In the genomic region with DNA sequence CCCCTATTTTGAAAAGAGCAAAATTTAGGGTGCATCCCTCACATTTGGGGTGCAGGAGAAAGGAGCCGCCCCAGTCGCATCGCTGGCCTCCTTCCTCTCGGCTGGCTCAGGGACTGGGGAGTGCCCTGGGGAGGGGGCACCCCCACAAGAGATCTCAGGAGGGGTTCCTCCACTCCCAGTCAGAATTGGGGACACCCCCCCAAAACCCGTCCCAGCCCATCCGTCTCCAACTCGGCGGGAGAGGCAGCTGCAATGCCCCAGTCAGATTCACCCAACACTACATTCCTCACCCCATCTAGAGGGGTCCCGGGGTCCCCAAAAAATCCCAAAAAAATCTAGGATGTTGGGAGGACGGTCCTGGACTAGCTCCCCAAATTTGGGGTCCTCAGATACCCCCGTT, we compare ENCODE assay signal across 12 cellular contexts. TPM values are rescaled to one million over a fixed set of nuclear protein-coding genes. Genes with fewer than 3 reads are reported as not detected.
DNase-seq lines count a peak whose midpoint lies in the region; ATAC-seq and TF ChIP-seq lines count a peak whose summit lies in the region.
"Had no signal": no experiment of that assay in that cellular context is flagged by ENCODE, and none has a peak within 500 bp of the region (broad histone marks: within the 10 kb centered on the region; RNA-seq: fewer than 3 reads in every experiment).

No MANE protein-coding gene starts in this region.

- intact Hi-C loops in PC-9 (cut with micrococcal nuclease; ENCODE audit: unreplicated experiment) (no loop called here), dorsolateral prefrontal cortex (cut with DNase I) (no loop called here), tibial artery (cut with DNase I; ENCODE audit: low total_unique reads) (no loop called here)

- peak overlapping the region; percentile 49; the same call in 1 of the 2 replicates for H3K4me3 ChIP-seq in PC-9
- peak overlapping the region; percentile 18 to 76 (median 60) for H3K4me3 ChIP-seq in dorsolateral prefrontal cortex
- H3K4me3 ChIP-seq in mucosa of rectum (ENCODE audit: low read length in 2 of 2) = peak overlapping the region; percentile 68 to 70
- H3K4me3 ChIP-seq in tibial artery = peak overlapping the region; percentile 68 to 83

- H3K4me1 Mint-ChIP-seq in activated CD8-positive, alpha-beta T cell treated with anti-CD3 and anti-CD28 coated beads, Interleukin-2, amount 10 ng/mL, durations not matched to agents 7 days and 5 days (ENCODE audit: low read depth) = peaks cover 85% of the 10 kb centered on the region
- peaks cover 2% of the 10 kb centered on the region for H3K4me1 Mint-ChIP-seq in glutamatergic neuron (ENCODE audit: low read depth, unreplicated experiment)

- no peak overlapping the region for H3K4me3 Mint-ChIP-seq in activated CD8-positive, alpha-beta T cell treated with anti-CD3 and anti-CD28 coated beads, Interleukin-2, amount 10 ng/mL, durations not matched to agents 7 days and 5 days
- H3K4me3 Mint-ChIP-seq in glutamatergic neuron (ENCODE audit: unreplicated experiment) = no peak overlapping the region
- H3K4me3 Mint-ChIP-seq: activated CD8-positive, alpha-beta memory T cell treated with anti-CD3 and anti-CD28 coated beads, Interleukin-2, amount 10 ng/mL, durations not matched to agents 7 days and 5 days had no signal

- H3K79me2 ChIP-seq in PC-9 (ENCODE audit: low read depth) = no peaks in the 10 kb centered on the region

- CTCF ChIA-PET in PC-9 (lab: Charles Lee) = interaction anchor here (0.6 kb wide), 1 partner anchor 835 kb away, joined by 12 read pairs; no protein-coding TSS in a partner anchor
- CTCF ChIA-PET in activated CD8-positive, alpha-beta T cell treated with anti-CD3 and anti-CD28 coated beads, Interleukin-2, amount 10 ng/mL, durations not matched to agents 7 days and 5 days (lab: Charles Lee) = interaction anchor here (1.2 to 6.1 kb wide), 4 partner anchors 17 to 108 kb away, joined by 4 to 71 read pairs (median 45); partner anchors contain the start of genes SLC16A11 and SLC16A13

- no peak overlapping the region for H3K27ac Mint-ChIP-seq in activated CD8-positive, alpha-beta T cell treated with anti-CD3 and anti-CD28 coated beads, Interleukin-2, amount 10 ng/mL, durations not matched to agents 7 days and 5 days
- no peak overlapping the region for H3K27ac Mint-ChIP-seq in glutamatergic neuron (ENCODE audit: unreplicated experiment)

- POLR2A ChIA-PET in PC-9 (lab: Charles Lee; ENCODE audit: unreplicated experiment) = interaction anchor here (0.7 kb wide), 1 partner anchor 16 kb away, joined by 18 read pairs; no protein-coding TSS in a partner anchor
- POLR2A ChIA-PET in activated CD8-positive, alpha-beta T cell treated with anti-CD3 and anti-CD28 coated beads, Interleukin-2, amount 10 ng/mL, durations not matched to agents 7 days and 5 days (lab: Charles Lee) = interaction anchor here (0.6 to 1.4 kb wide), 2 partner anchors 16 to 180 kb away, joined by 5 to 8 read pairs; partner anchors contain the start of gene SLC16A13

- H3K4me2 ChIP-seq in PC-9 = peak overlapping the region; percentile 89

- no peak for DNase-seq in PC-9
- DNase-seq in dorsolateral prefrontal cortex = no peak
- DNase-seq in tibial artery = no peak
- no peak for DNase-seq in activated CD8-positive, alpha-beta T cell treated with anti-CD3 and anti-CD28 coated beads, Interleukin-2, amount 10 ng/mL, durations not matched to agents 7 days and 5 days
- no peak for DNase-seq in glutamatergic neuron
- DNase-seq in AML-193 (lab: John Stamatoyannopoulos, UW) = no peak
- DNase-seq in activated naive CD4-positive, alpha-beta T cell treated with anti-CD3 and anti-CD28 coated beads, Interleukin-2, amount 50 U/mL, for 16 hours = no peak
- DNase-seq: activated CD8-positive, alpha-beta memory T cell treated with anti-CD3 and anti-CD28 coated beads, Interleukin-2, amount 10 ng/mL, durations not matched to agents 7 days and 5 days had no signal

- peaks cover 2% of the 10 kb centered on the region for H3K27me3 Mint-ChIP-seq in activated CD8-positive, alpha-beta T cell treated with anti-CD3 and anti-CD28 coated beads, Interleukin-2, amount 10 ng/mL, durations not matched to agents 7 days and 5 days (ENCODE audit: low read depth)
- H3K27me3 Mint-ChIP-seq in glutamatergic neuron (ENCODE audit: unreplicated experiment) = peaks cover 14% of the 10 kb centered on the region
- H3K27me3 Mint-ChIP-seq: activated CD8-positive, alpha-beta memory T cell treated with anti-CD3 and anti-CD28 coated beads, Interleukin-2, amount 10 ng/mL, durations not matched to agents 7 days and 5 days had no signal

- no TSS peak for BruUV-seq in PC-9 (replicated peaks; lab: Mats Ljungman, UMichigan)

- H3K27me3 ChIP-seq in PC-9 (ENCODE audit: insufficient read depth, low read depth) (no peaks in the 10 kb centered on the region), dorsolateral prefrontal cortex (peaks cover 0 to 24% (median 12%) of the 10 kb centered on the region in 45 donors), mucosa of rectum (ENCODE audit: control insufficient read depth in 2 of 2, insufficient read depth in 2 of 2, low read length in 2 of 2) (no peaks in the 10 kb centered on the region), tibial artery (peaks cover 0 to 28% of the 10 kb centered on the region in 2 donors)

- ATAC-seq in activated CD8-positive, alpha-beta T cell treated with anti-CD3 and anti-CD28 coated beads, Interleukin-2, amount 10 ng/mL, durations not matched to agents 7 days and 5 days = no peak
- ATAC-seq: activated CD8-positive, alpha-beta memory T cell treated with anti-CD3 and anti-CD28 coated beads, Interleukin-2, amount 10 ng/mL, durations not matched to agents 7 days and 5 days had no signal

- no peaks in the 10 kb centered on the region for H4K20me1 ChIP-seq in PC-9 (ENCODE audit: insufficient read depth)

- peaks cover 10% of the 10 kb centered on the region; the same call in 1 of the 2 replicates for H3K4me1 ChIP-seq in PC-9 (replicated peaks; ENCODE audit: insufficient read depth)
- H3K4me1 ChIP-seq in mucosa of rectum (ENCODE audit: control insufficient read depth in 2 of 2, insufficient read depth in 2 of 2, low read length in 2 of 2) = peaks cover 29 to 35% of the 10 kb centered on the region in 2 donors
- peaks cover 5 to 62% (median 54%) of the 10 kb centered on the region in 4 donors for H3K4me1 ChIP-seq in tibial artery

- no peak overlapping the region for H3K27ac ChIP-seq in PC-9
- H3K27ac ChIP-seq in dorsolateral prefrontal cortex = peak overlapping the region in 56 of 59 donors; percentile 25 to 100 (median 82)
- H3K27ac ChIP-seq in mucosa of rectum (ENCODE audit: low read depth in 2 of 2, low read length in 2 of 2) = peak overlapping the region; percentile 67 to 80
- peak overlapping the region; percentile 91 to 97 for H3K27ac ChIP-seq in tibial artery

- no peaks in the 10 kb centered on the region for H3K9me3 Mint-ChIP-seq in activated CD8-positive, alpha-beta T cell treated with anti-CD3 and anti-CD28 coated beads, Interleukin-2, amount 10 ng/mL, durations not matched to agents 7 days and 5 days (ENCODE audit: insufficient read depth)
- H3K9me3 Mint-ChIP-seq in glutamatergic neuron (ENCODE audit: unreplicated experiment) = peaks cover 6% of the 10 kb centered on the region

- peaks cover 16% of the 10 kb centered on the region for H3K36me3 Mint-ChIP-seq in activated CD8-positive, alpha-beta T cell treated with anti-CD3 and anti-CD28 coated beads, Interleukin-2, amount 10 ng/mL, durations not matched to agents 7 days and 5 days (ENCODE audit: low read depth)
- no peaks in the 10 kb centered on the region for H3K36me3 Mint-ChIP-seq in glutamatergic neuron (ENCODE audit: unreplicated experiment)

- no peaks in the 10 kb centered on the region for H3K9me2 ChIP-seq in PC-9 (ENCODE audit: insufficient read depth)

- H3F3A ChIP-seq in PC-9 (ENCODE audit: insufficient read depth, low read depth) = peaks cover 38% of the 10 kb centered on the region

- peak overlapping the region; percentile 83 for H2AFZ ChIP-seq in PC-9

- H3K9me3 ChIP-seq in PC-9 (ENCODE audit: insufficient read depth, low read depth) = no peaks in the 10 kb centered on the region
- no peaks in the 10 kb centered on the region for H3K9me3 ChIP-seq in mucosa of rectum (ENCODE audit: control insufficient read depth in 2 of 2, low read length in 2 of 2)
- no peaks in the 10 kb centered on the region for H3K9me3 ChIP-seq in tibial artery

- H3K9ac ChIP-seq in mucosa of rectum (ENCODE audit: low read depth in 1 of 2, low read length in 2 of 2) = peak overlapping the region; percentile 72 to 74

- TF ChIP-seq CTCF in PC-9 (conservative IDR thresholded peaks at IDR 0.05) (no peak), dorsolateral prefrontal cortex (IDR thresholded peaks at IDR 0.05 in 54 of 56, conservative IDR thresholded peaks at IDR 0.05 in 2 of 56; ENCODE audit: low read depth in 1 of 56, partially characterized antibody in 56 of 56) (no peak), tibial artery (IDR thresholded peaks at IDR 0.05) (no peak), glutamatergic neuron (IDR thresholded peaks at IDR 0.05; ENCODE audit: partially characterized antibody, unreplicated experiment) (no peak)

- H3K36me3 ChIP-seq in PC-9 (ENCODE audit: low read depth) (no peaks in the 10 kb centered on the region), mucosa of rectum (ENCODE audit: control insufficient read depth in 2 of 2, insufficient read depth in 2 of 2, low read length in 2 of 2) (peaks cover 0 to 3% of the 10 kb centered on the region in 2 donors), tibial artery (peaks cover 0 to 13% (median 13%) of the 10 kb centered on the region in 3 donors)

RNA-seq across cellular contexts. Expression of gene BCL6B, which starts 3.4 kb away (rescaled TPM):
- total RNA-seq in PC-9 (2021) (0.28 and 0.48 TPM in 2 replicates), dorsolateral prefrontal cortex (10 to 100 TPM in 7 of 120 experiments, 1 to 10 TPM in 108, under 1 TPM in 5; 0.39 to 16.5 (median 3.9) TPM), glutamatergic neuron (ENCODE audit: unreplicated experiment) (not detected)
- total RNA-seq in activated CD8-positive, alpha-beta T cell treated with anti-CD3 and anti-CD28 coated beads, Interleukin-2, amount 10 ng/mL, durations not matched to agents 7 days and 5 days = under 1 TPM; 0.47 to 0.63 TPM
- total RNA-seq: myocyte, RPMI7951 had no signal

RNA-seq across cellular contexts. Expression of gene RNASEK, which starts 7.0 kb away (rescaled TPM):
- total RNA-seq in PC-9 (2021) (196 and 301 TPM in 2 replicates), dorsolateral prefrontal cortex (100 to 1,000 TPM; 128 to 301 (median 209) TPM), glutamatergic neuron (ENCODE audit: unreplicated experiment) (179 TPM)
- 100 to 1,000 TPM; 104 to 116 TPM for total RNA-seq in activated CD8-positive, alpha-beta T cell treated with anti-CD3 and anti-CD28 coated beads, Interleukin-2, amount 10 ng/mL, durations not matched to agents 7 days and 5 days

RNA-seq across cellular contexts. Expression of gene SLC16A13, which starts 16.4 kb away (rescaled TPM):
- total RNA-seq in PC-9 (2021) (33.4 and 40.6 TPM in 2 replicates), dorsolateral prefrontal cortex (1 to 10 TPM in 108 of 120 experiments, under 1 TPM in 12; 0.55 to 4.2 (median 1.7) TPM), glutamatergic neuron (ENCODE audit: unreplicated experiment) (2.9 TPM)
- total RNA-seq in activated CD8-positive, alpha-beta T cell treated with anti-CD3 and anti-CD28 coated beads, Interleukin-2, amount 10 ng/mL, durations not matched to agents 7 days and 5 days = 10 to 100 TPM; 14.8 to 15.0 TPM

RNA-seq across cellular contexts. Expression of gene ALOX12, which starts 23.6 kb away (rescaled TPM):
- not detected in 2 replicates for total RNA-seq in PC-9 (2021)
- total RNA-seq in dorsolateral prefrontal cortex = 1 to 10 TPM in 2 of 120 experiments, under 1 TPM in 27, not detected in 91; 0.18 to 1.8 (median 0.47) TPM
- not detected for total RNA-seq in activated CD8-positive, alpha-beta T cell treated with anti-CD3 and anti-CD28 coated beads, Interleukin-2, amount 10 ng/mL, durations not matched to agents 7 days and 5 days
- not detected for total RNA-seq in glutamatergic neuron (ENCODE audit: unreplicated experiment)
- total RNA-seq: activated CD8-positive, alpha-beta memory T cell treated with anti-CD3 and anti-CD28 coated beads, Interleukin-2, amount 10 ng/mL, durations not matched to agents 7 days and 5 days; dermis microvascular lymphatic vessel endothelial cell; myocyte; RPMI7951 had no signal

RNA-seq across cellular contexts. Expression of gene SLC16A11, which starts 24.5 kb away (rescaled TPM):
- not detected in 2 replicates for total RNA-seq in PC-9 (2021)
- 1 to 10 TPM in 116 of 120 experiments, under 1 TPM in 4; 0.57 to 6.4 (median 2.4) TPM for total RNA-seq in dorsolateral prefrontal cortex
- total RNA-seq in activated CD8-positive, alpha-beta T cell treated with anti-CD3 and anti-CD28 coated beads, Interleukin-2, amount 10 ng/mL, durations not matched to agents 7 days and 5 days = under 1 TPM; 0.34 to 0.39 TPM
- total RNA-seq in glutamatergic neuron (ENCODE audit: unreplicated experiment) = 0.54 TPM
- total RNA-seq: RPMI7951 had no signal
